ENCODE assay signal across 8 cellular contexts in the genomic region with DNA sequence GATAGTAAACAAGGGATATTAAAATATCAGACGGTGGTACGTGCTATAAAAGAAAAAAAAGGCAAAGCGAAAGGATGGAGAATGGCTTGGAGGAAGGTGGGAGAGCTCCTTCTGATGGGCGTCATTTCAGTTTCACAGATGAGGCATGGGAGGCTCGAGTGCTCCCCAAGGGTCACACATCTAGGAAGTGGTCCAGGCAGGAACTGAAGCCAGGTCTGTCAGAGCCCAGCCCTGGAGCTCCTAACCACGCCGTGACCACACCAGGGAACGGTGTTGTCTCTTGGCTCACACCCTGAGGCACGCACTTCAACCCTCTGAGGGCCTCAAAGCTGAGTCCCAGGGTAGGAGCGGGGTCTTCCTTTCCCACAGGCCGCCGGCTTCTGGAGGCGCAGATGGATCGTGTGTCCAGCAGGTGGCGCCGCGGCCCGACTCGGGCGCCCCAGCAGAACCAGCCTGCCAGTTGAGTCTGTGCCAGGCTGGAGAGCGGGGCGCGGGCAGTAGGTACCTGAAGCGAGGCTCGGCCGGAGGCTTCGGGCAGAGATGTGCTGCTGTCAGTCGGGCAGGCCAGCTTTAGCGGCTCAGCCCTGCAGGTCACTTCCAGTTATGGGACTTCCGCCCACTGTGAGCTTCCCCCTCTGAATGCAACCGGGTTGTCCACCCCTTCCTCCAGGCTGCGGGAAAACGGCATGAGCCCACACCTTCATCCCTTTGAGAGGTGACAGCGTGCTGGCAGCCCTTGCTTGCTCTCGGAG.
DNase-seq lines count a peak whose midpoint lies in the region; ATAC-seq and TF ChIP-seq lines count a peak whose summit lies in the region.

No MANE protein-coding gene starts in this region.

- peak overlapping the region; percentile 46 for H3K4me3 ChIP-seq in smooth muscle cell

- no peaks in the 10 kb centered on the region for H3K4me1 ChIP-seq in smooth muscle cell (ENCODE audit: low read depth)

- H3K4me2 ChIP-seq in smooth muscle cell = peak overlapping the region; percentile 87

- no peaks in the 10 kb centered on the region for H3K27me3 ChIP-seq in smooth muscle cell (ENCODE audit: low read depth)

- no peaks in the 10 kb centered on the region for H3K4me1 Mint-ChIP-seq in brain

- no peaks in the 10 kb centered on the region for H3K79me2 ChIP-seq in smooth muscle cell (ENCODE audit: low read depth)

- no peaks in the 10 kb centered on the region for H3K36me3 Mint-ChIP-seq in brain

- H3K9ac ChIP-seq in smooth muscle cell (ENCODE audit: low read depth) = no peak overlapping the region

- no peaks in the 10 kb centered on the region for H3K36me3 ChIP-seq in smooth muscle cell (ENCODE audit: low read depth)

- peak overlapping the region in 2 of 5 experiments; percentile 41 to 74 for H3K27ac Mint-ChIP-seq in brain

- no peaks in the 10 kb centered on the region for H3K9me3 ChIP-seq in smooth muscle cell (replicated peaks; ENCODE audit: low read depth)

- H3K9me3 Mint-ChIP-seq in brain = peaks cover 0 to 11% (median 8%) of the 10 kb centered on the region in 5 experiments

- no peak overlapping the region for H3K27ac ChIP-seq in smooth muscle cell (ENCODE audit: low read depth)

- peak overlapping the region in 4 of 5 experiments; percentile 57 to 82 (median 76) for H3K4me3 Mint-ChIP-seq in brain

- peaks cover 27% of the 10 kb centered on the region for H3K27me3 Mint-ChIP-seq in brain

- ATAC-seq in GM18517 (IDR thresholded peaks at IDR 0.05; ENCODE audit: unreplicated experiment) = no peak

- WGBS in smooth muscle cell (ENCODE audit: low lambda C conversion rate) = 12% methylated on average over 35 of the region's 35 CpGs

- no peaks in the 10 kb centered on the region for H3F3A ChIP-seq in smooth muscle cell (ENCODE audit: low read depth)

- TF ChIP-seq CTCF in brain (conservative IDR thresholded peaks at IDR 0.05) = peak; percentile 92 to 94
- peak; percentile 90 for TF ChIP-seq CTCF in smooth muscle cell (IDR thresholded peaks at IDR 0.05; ENCODE audit: borderline replicate concordance, insufficient read depth, poor library complexity, severe bottlenecking)

- H2AFZ ChIP-seq in smooth muscle cell (ENCODE audit: low read depth) = peak overlapping the region; percentile 41

- DNase-seq in GM03348 (ENCODE audit: low spot score) (peak; percentile 91), LHCN-M2 (ENCODE audit: low read depth) (peak; percentile 50), T-helper 1 cell (peak in 3 of 5 donors; percentile 5 to 32 (median 12)), iPS-NIHi7 (ENCODE audit: extremely low spot score) (peak; percentile 89), smooth muscle cell (lab: John Stamatoyannopoulos, UW; ENCODE audit: unreplicated experiment) (peak; percentile 49), NCI-H2107 treated with DMSO at 0.1 percent for 48 hours (lab: John Stamatoyannopoulos, UW; ENCODE audit: unreplicated experiment) (no peak)

- H4K20me1 ChIP-seq in smooth muscle cell (ENCODE audit: low read depth) = no peaks in the 10 kb centered on the region
